Comparison of ENCODE assay signal across 9 cellular contexts in genomic region chr3:9930804-9931418, GRCh38. TPM values are rescaled to one million over a fixed set of nuclear protein-coding genes. Genes with fewer than 3 reads are reported as not detected.
A peak's percentile ranks its signal among the peaks of the same experiment; 100 is the strongest.
DNase-seq lines count a peak whose midpoint lies in the region; ATAC-seq and TF ChIP-seq lines count a peak whose summit lies in the region.
"Had no signal": no experiment of that assay in that cellular context is flagged by ENCODE, and none has a peak within 500 bp of the region (broad histone marks: within the 10 kb centered on the region; RNA-seq: fewer than 3 reads in every experiment).

No MANE protein-coding gene starts in this region.

- no peak overlapping the region for H3K4me3 Mint-ChIP-seq in CD8-positive, alpha-beta T cell

- no peak overlapping the region for H3K4me3 ChIP-seq in CD8-positive, alpha-beta T cell (ENCODE audit: low read depth, low read length)
- H3K4me3 ChIP-seq in fibroblast of mammary gland (ENCODE audit: control insufficient read depth, low read depth, low read length) (no peak overlapping the region), aorta (ENCODE audit: low read length in 2 of 2) (no peak overlapping the region)
- H3K4me3 ChIP-seq: SK-N-MC had no signal

- H3K4me1 ChIP-seq in CD8-positive, alpha-beta T cell (ENCODE audit: insufficient read depth, low read length): peaks cover 29% of the 10 kb centered on the region
- peaks cover 0 to 3% of the 10 kb centered on the region in 2 donors for H3K4me1 ChIP-seq in aorta (ENCODE audit: control insufficient read depth in 1 of 2, insufficient read depth in 2 of 2, low read length in 2 of 2)

- no peaks in the 10 kb centered on the region for H3K27me3 Mint-ChIP-seq in CD8-positive, alpha-beta T cell (ENCODE audit: low read depth)

- H3K27ac ChIP-seq in CD8-positive, alpha-beta T cell (ENCODE audit: low read depth, low read length): no peak overlapping the region
- no peak overlapping the region for H3K27ac ChIP-seq in aorta (ENCODE audit: low read depth in 1 of 2, low read length in 2 of 2)
- H3K27ac ChIP-seq: SK-N-MC had no signal

- no peak for TF ChIP-seq CTCF in CD8-positive, alpha-beta T cell (IDR thresholded peaks at IDR 0.05)
- TF ChIP-seq CTCF in GM13976 (IDR thresholded peaks at IDR 0.05; ENCODE audit: borderline replicate concordance, control extremely low read depth, extremely low read depth, insufficient read depth, missing control alignments) (peak; percentile 34), fibroblast of mammary gland (conservative IDR thresholded peaks at IDR 0.05; ENCODE audit: control insufficient read depth, insufficient read depth, low read depth, low read length) (peak; percentile 16)

- WGBS in aorta, 2 donors: 94 to 95% methylated on average over 4 of the region's 4 CpGs

- POLR2A ChIA-PET in CD8-positive, alpha-beta T cell (lab: Charles Lee): interaction anchor here (1.3 to 5.2 kb wide), 4 partner anchors 22 to 95 kb away, joined by 3 to 46 read pairs (median 18); partner anchors contain the start of genes EMC3, JAGN1 and PRRT3

- peaks cover 13% of the 10 kb centered on the region for H3K36me3 Mint-ChIP-seq in CD8-positive, alpha-beta T cell

- no peaks in the 10 kb centered on the region for H3K9me3 ChIP-seq in CD8-positive, alpha-beta T cell (ENCODE audit: low read length)
- H3K9me3 ChIP-seq in aorta (ENCODE audit: control insufficient read depth, low read length): no peaks in the 10 kb centered on the region

- in situ Hi-C loops in GM13976 (cut with MboI; ENCODE audit: low sequenced_read_pairs, unreplicated experiment): no loop called here
- in situ Hi-C loops in SK-MEL-5 (cut with HindIII; ENCODE audit: low pct_unique_long_range_greater_than_20kb, low sequenced_read_pairs): no loop called here

- CTCF ChIA-PET in CD8-positive, alpha-beta T cell (lab: Charles Lee): interaction anchor here (0.6 to 2.7 kb wide), 6 partner anchors 16 to 357 kb away, joined by 3 to 9 read pairs (median 3); partner anchors contain the start of genes ARPC4 and PRRT3

- peaks cover 37% of the 10 kb centered on the region for H3K4me1 Mint-ChIP-seq in CD8-positive, alpha-beta T cell (ENCODE audit: low read depth)

- intact Hi-C loops in CD8-positive, alpha-beta T cell (cut with DNase I, micrococcal nuclease): loop anchor here (5.0 to 10.0 kb wide), 8 partner anchors 81 to 1786 kb away; partner anchors contain the start of genes OGG1 (in 1 of the 2), TATDN2 (in 1 of the 2) and THUMPD3 (in 1 of the 2)
- intact Hi-C loops in aorta (cut with DNase I): loop anchor here in 1 of 2 donors (5.0 kb wide), 1 partner anchor 199 kb away; the partner anchor contains the start of gene BRPF1

- DNase-seq in CD8-positive, alpha-beta T cell: no peak
- DNase-seq in GM13976 (ENCODE audit: low spot score) (no peak), SK-MEL-5 (ENCODE audit: low read depth, low spot score) (peak; percentile 50), fibroblast of mammary gland (ENCODE audit: low read depth) (no peak), activated gamma-delta T cell (lab: John Stamatoyannopoulos, UW) (no peak), aorta (no peak)

- peak overlapping the region; percentile 79 for H3K27ac Mint-ChIP-seq in CD8-positive, alpha-beta T cell

- H3K36me3 ChIP-seq in CD8-positive, alpha-beta T cell (ENCODE audit: insufficient read depth, low read length): no peaks in the 10 kb centered on the region
- no peaks in the 10 kb centered on the region for H3K36me3 ChIP-seq in aorta (ENCODE audit: control insufficient read depth in 1 of 2, insufficient read depth in 2 of 2, low read length in 1 of 2)

- no peak for ATAC-seq in CD8-positive, alpha-beta T cell
- ATAC-seq in GM19035 (IDR thresholded peaks at IDR 0.05; ENCODE audit: unreplicated experiment) (no peak), aorta (ENCODE audit: low FRiP score) (no peak), GM18873 (IDR thresholded peaks at IDR 0.05; ENCODE audit: low FRiP score, unreplicated experiment) (no peak)

- H3K27me3 ChIP-seq in CD8-positive, alpha-beta T cell (ENCODE audit: insufficient read depth, low read length): no peaks in the 10 kb centered on the region
- no peaks in the 10 kb centered on the region for H3K27me3 ChIP-seq in aorta (ENCODE audit: control insufficient read depth in 1 of 2, insufficient read depth in 2 of 2, low read length in 1 of 2)

- H3K9me3 Mint-ChIP-seq in CD8-positive, alpha-beta T cell: no peaks in the 10 kb centered on the region

RNA-seq across cellular contexts. Expression of gene CRELD1, which starts 2.7 kb away (rescaled TPM):
- total RNA-seq in CD8-positive, alpha-beta T cell: 10 to 100 TPM in 1 of 2 experiments, 1 to 10 TPM in 1; 6.3 to 10.7 TPM
- 47.7 and 50.2 TPM in 2 replicates for total RNA-seq in SK-MEL-5 (2014; rRNA removed; shearing (Covaris generic))
- polyA plus RNA-seq in SK-MEL-5 (2015; cell fraction: cytosol; rRNA removed): 85.0 and 90.9 TPM in 2 replicates
- polyA plus RNA-seq in SK-MEL-5 (2015; cell fraction: nucleus; rRNA removed): 118 and 130 TPM in 2 replicates
- total RNA-seq in aorta: 10 to 100 TPM; 30.8 to 44.3 TPM
- 10 to 100 TPM; 35.7 to 36.2 TPM for polyA plus RNA-seq in aorta

RNA-seq across cellular contexts. Expression of gene IL17RC, which starts 14.0 kb away (rescaled TPM):
- total RNA-seq in CD8-positive, alpha-beta T cell: under 1 TPM; 0.71 to 0.83 TPM
- 49.0 and 49.1 TPM in 2 replicates for total RNA-seq in SK-MEL-5 (2014; rRNA removed; shearing (Covaris generic))
- 70.7 and 72.3 TPM in 2 replicates for polyA plus RNA-seq in SK-MEL-5 (2015; cell fraction: cytosol; rRNA removed)
- 123 and 131 TPM in 2 replicates for polyA plus RNA-seq in SK-MEL-5 (2015; cell fraction: nucleus; rRNA removed)
- 10 to 100 TPM; 25.6 to 33.8 TPM for total RNA-seq in aorta
- 100 to 1,000 TPM in 1 of 2 donors, 1 to 10 TPM in 1; 8.6 to 108 TPM for polyA plus RNA-seq in aorta

RNA-seq across cellular contexts. Expression of gene PRRT3, which starts 21.3 kb away (rescaled TPM):
- 1 to 10 TPM; 6.4 to 6.9 TPM for total RNA-seq in CD8-positive, alpha-beta T cell
- 0.34 and 0.51 TPM in 2 replicates for total RNA-seq in SK-MEL-5 (2014; rRNA removed; shearing (Covaris generic))
- 0.99 and 1.1 TPM in 2 replicates for polyA plus RNA-seq in SK-MEL-5 (2015; cell fraction: cytosol; rRNA removed)
- 0.88 and 1.1 TPM in 2 replicates for polyA plus RNA-seq in SK-MEL-5 (2015; cell fraction: nucleus; rRNA removed)
- 1 to 10 TPM; 1.7 to 2.1 TPM for total RNA-seq in aorta
- polyA plus RNA-seq in aorta: 1 to 10 TPM in 1 of 2 donors, under 1 TPM in 1; 0.25 to 2.4 TPM

RNA-seq across cellular contexts. Expression of gene IL17RE, which starts 28.3 kb away (rescaled TPM):
- 1 to 10 TPM; 2.5 to 3.1 TPM for total RNA-seq in CD8-positive, alpha-beta T cell
- 0.05 and 0.29 TPM in 2 replicates for total RNA-seq in SK-MEL-5 (2014; rRNA removed; shearing (Covaris generic))
- polyA plus RNA-seq in SK-MEL-5 (2015; cell fraction: cytosol; rRNA removed): 1.1 and 1.9 TPM in 2 replicates
- polyA plus RNA-seq in SK-MEL-5 (2015; cell fraction: nucleus; rRNA removed): 5.8 and 9.9 TPM in 2 replicates
- total RNA-seq in aorta: 10 to 100 TPM; 11.0 to 13.7 TPM
- 10 to 100 TPM in 1 of 2 donors, 1 to 10 TPM in 1; 7.0 to 14.5 TPM for polyA plus RNA-seq in aorta

RNA-seq across cellular contexts. Expression of gene JAGN1, which starts 40.5 kb away (rescaled TPM):
- total RNA-seq in CD8-positive, alpha-beta T cell: 10 to 100 TPM; 13.4 to 14.5 TPM
- total RNA-seq in SK-MEL-5 (2014; rRNA removed; shearing (Covaris generic)): 42.9 and 45.2 TPM in 2 replicates
- polyA plus RNA-seq in SK-MEL-5 (2015; cell fraction: cytosol; rRNA removed): 53.2 and 61.3 TPM in 2 replicates
- 13.6 and 20.1 TPM in 2 replicates for polyA plus RNA-seq in SK-MEL-5 (2015; cell fraction: nucleus; rRNA removed)
- total RNA-seq in aorta: 10 to 100 TPM; 19.8 to 22.7 TPM
- polyA plus RNA-seq in aorta: 10 to 100 TPM; 26.0 to 34.1 TPM

Comparison
In these comparisons a context has a peak if more than half of its experiments do, and no peak if none do; other contexts are left out.
1. RNA of gene IL17RC, which starts 14.0 kb away (total RNA-seq): 49.0 to 49.1 TPM in SK-MEL-5 and 25.6 to 33.8 TPM in aorta; 0.71 to 0.83 TPM in CD8-positive, alpha-beta T cell; every median in the first group is over 10 times any median in the second.